11 cellular contexts compared by ENCODE assay signal in the genomic region with DNA sequence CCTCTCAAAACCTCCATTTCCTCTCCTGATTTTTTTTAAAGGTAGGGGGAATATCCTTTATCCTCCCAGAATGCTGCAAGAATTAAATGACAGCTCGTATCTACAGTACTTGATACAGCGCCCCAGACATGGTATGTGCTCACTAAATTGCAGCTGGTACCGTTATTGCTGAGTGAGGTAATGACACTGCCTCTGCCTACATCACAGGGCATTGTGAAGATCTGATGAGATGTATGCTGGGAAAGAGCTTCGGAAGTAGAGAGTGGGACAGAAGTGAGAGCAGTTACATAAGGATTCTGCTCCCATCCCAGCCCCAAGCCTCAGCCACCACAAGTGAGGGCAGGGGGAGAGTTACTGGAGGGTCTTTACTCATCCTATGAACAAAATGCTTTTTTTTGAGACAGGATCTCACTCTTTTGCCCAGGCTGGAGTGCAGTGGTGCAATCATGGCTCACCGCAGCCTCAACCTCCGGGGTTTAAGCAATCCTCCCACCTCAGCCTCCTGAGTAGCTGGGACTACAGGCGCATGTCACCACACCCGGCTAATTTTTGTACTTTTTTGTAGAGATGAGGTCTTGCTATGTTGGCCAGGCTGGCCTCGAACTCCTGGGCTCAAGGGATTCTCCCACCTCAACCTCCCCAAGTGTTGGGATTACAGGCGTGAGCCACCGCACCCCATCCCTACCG. TPM values are rescaled to one million over a fixed set of nuclear protein-coding genes. Genes with fewer than 3 reads are reported as not detected.
A peak's percentile ranks its signal among the peaks of the same experiment; 100 is the strongest.
DNase-seq lines count a peak whose midpoint lies in the region; ATAC-seq lines count a peak whose summit lies in the region.
"Had no signal": no experiment of that assay in that cellular context is flagged by ENCODE, and none has a peak within 500 bp of the region (broad histone marks: within the 10 kb centered on the region; RNA-seq: fewer than 3 reads in every experiment).

No MANE protein-coding gene starts in this region.

- H3K4me1 Mint-ChIP-seq in stimulated activated naive CD8-positive, alpha-beta T cell treated with anti-CD3 and anti-CD28 coated beads, Interleukin-15, Interleukin-2, amounts not matched to agents 100 ng/mL and 50 ng/mL, for 24 hours (ENCODE audit: low read depth), result peaks cover 62% of the 10 kb centered on the region
- H3K4me1 Mint-ChIP-seq in activated T-helper 1 cell treated with anti-CD3 and anti-CD28 coated beads, Interleukin-12 subunit alpha, Interleukin-12 subunit beta, Interleukin-2, Interleukin-4 antibody, amounts not matched to agents 30 ng/mL and 10 ng/mL and 1 ng/mL, durations not matched to agents 14 hours and 24 hours and 36 hours (ENCODE audit: low read depth), result peaks cover 51% of the 10 kb centered on the region
- H3K4me1 Mint-ChIP-seq in immature natural killer cell, result peaks cover 54 to 64% of the 10 kb centered on the region in 2 donors

- peak overlapping the region; percentile 61 for H3K27ac Mint-ChIP-seq in stimulated activated naive CD8-positive, alpha-beta T cell treated with anti-CD3 and anti-CD28 coated beads, Interleukin-15, Interleukin-2, amounts not matched to agents 100 ng/mL and 50 ng/mL, for 24 hours
- H3K27ac Mint-ChIP-seq in activated T-helper 1 cell treated with anti-CD3 and anti-CD28 coated beads, Interleukin-12 subunit alpha, Interleukin-12 subunit beta, Interleukin-2, Interleukin-4 antibody, amounts not matched to agents 30 ng/mL and 10 ng/mL and 1 ng/mL, durations not matched to agents 14 hours and 24 hours and 36 hours, result peak overlapping the region; percentile 86
- H3K27ac Mint-ChIP-seq in immature natural killer cell, result peak overlapping the region in 2 of 6 donors; percentile 53 to 88

- no peak for ATAC-seq in stimulated activated naive CD8-positive, alpha-beta T cell treated with anti-CD3 and anti-CD28 coated beads, Interleukin-15, Interleukin-2, amounts not matched to agents 100 U/mL and 50 U/mL, for 24 hours
- ATAC-seq in HG03457 (IDR thresholded peaks at IDR 0.05; ENCODE audit: unreplicated experiment) (no peak), HG03025 (IDR thresholded peaks at IDR 0.05; ENCODE audit: low FRiP score, unreplicated experiment) (no peak)

- no peaks in the 10 kb centered on the region for H3K27me3 Mint-ChIP-seq in stimulated activated naive CD8-positive, alpha-beta T cell treated with anti-CD3 and anti-CD28 coated beads, Interleukin-15, Interleukin-2, amounts not matched to agents 100 ng/mL and 50 ng/mL, for 24 hours
- H3K27me3 Mint-ChIP-seq in activated T-helper 1 cell treated with anti-CD3 and anti-CD28 coated beads, Interleukin-12 subunit alpha, Interleukin-12 subunit beta, Interleukin-2, Interleukin-4 antibody, amounts not matched to agents 30 ng/mL and 10 ng/mL and 1 ng/mL, durations not matched to agents 14 hours and 24 hours and 36 hours (ENCODE audit: insufficient read depth), result no peaks in the 10 kb centered on the region
- H3K27me3 Mint-ChIP-seq in immature natural killer cell (ENCODE audit: low read depth in 3 of 3), result peaks cover 8 to 17% (median 13%) of the 10 kb centered on the region in 3 donors

- no peaks in the 10 kb centered on the region for H3K9me3 Mint-ChIP-seq in stimulated activated naive CD8-positive, alpha-beta T cell treated with anti-CD3 and anti-CD28 coated beads, Interleukin-15, Interleukin-2, amounts not matched to agents 100 ng/mL and 50 ng/mL, for 24 hours
- no peaks in the 10 kb centered on the region for H3K9me3 Mint-ChIP-seq in activated T-helper 1 cell treated with anti-CD3 and anti-CD28 coated beads, Interleukin-12 subunit alpha, Interleukin-12 subunit beta, Interleukin-2, Interleukin-4 antibody, amounts not matched to agents 30 ng/mL and 10 ng/mL and 1 ng/mL, durations not matched to agents 14 hours and 24 hours and 36 hours
- H3K9me3 Mint-ChIP-seq in immature natural killer cell, result no peaks in the 10 kb centered on the region

- no peak for DNase-seq in stimulated activated naive CD8-positive, alpha-beta T cell treated with anti-CD3 and anti-CD28 coated beads, Interleukin-15, Interleukin-2, amounts not matched to agents 100 U/mL and 50 U/mL, for 24 hours
- DNase-seq in activated T-helper 1 cell treated with anti-CD3 and anti-CD28 coated beads, Interleukin-12 subunit alpha, Interleukin-12 subunit beta, Interleukin-2, Interleukin-4 antibody, amounts not matched to agents 30 ng/mL and 10 ng/mL and 1 ng/mL, durations not matched to agents 14 hours and 24 hours and 36 hours (ENCODE audit: low spot score), result no peak
- DNase-seq in immature natural killer cell (no peak), NCI-H2227 treated with DMSO at 0.1 percent for 48 hours (lab: John Stamatoyannopoulos, UW) (no peak), posterior vena cava (ENCODE audit: low spot score) (no peak)
- DNase-seq: adrenal gland, EL, NCI-H2029 treated with DMSO at 0.1 percent for 48 hours had no signal

- intact Hi-C loops in activated T-helper 1 cell treated with anti-CD3 and anti-CD28 coated beads, Interleukin-12 subunit alpha, Interleukin-12 subunit beta, Interleukin-2, Interleukin-4 antibody, amounts not matched to agents 30 ng/mL and 10 ng/mL and 1 ng/mL, durations not matched to agents 14 hours and 24 hours and 36 hours (cut with micrococcal nuclease), result no loop called here
- intact Hi-C loops in posterior vena cava (cut with DNase I), result no loop called here

- H3K4me3 Mint-ChIP-seq in stimulated activated naive CD8-positive, alpha-beta T cell treated with anti-CD3 and anti-CD28 coated beads, Interleukin-15, Interleukin-2, amounts not matched to agents 100 ng/mL and 50 ng/mL, for 24 hours, result peak overlapping the region; percentile 94
- H3K4me3 Mint-ChIP-seq in activated T-helper 1 cell treated with anti-CD3 and anti-CD28 coated beads, Interleukin-12 subunit alpha, Interleukin-12 subunit beta, Interleukin-2, Interleukin-4 antibody, amounts not matched to agents 30 ng/mL and 10 ng/mL and 1 ng/mL, durations not matched to agents 14 hours and 24 hours and 36 hours, result peak overlapping the region; percentile 95
- H3K4me3 Mint-ChIP-seq in immature natural killer cell, result peak overlapping the region; percentile 81 to 92 (median 89)

- H3K36me3 Mint-ChIP-seq in stimulated activated naive CD8-positive, alpha-beta T cell treated with anti-CD3 and anti-CD28 coated beads, Interleukin-15, Interleukin-2, amounts not matched to agents 100 ng/mL and 50 ng/mL, for 24 hours (ENCODE audit: low read depth), result peaks cover 26% of the 10 kb centered on the region
- peaks cover 14% of the 10 kb centered on the region for H3K36me3 Mint-ChIP-seq in activated T-helper 1 cell treated with anti-CD3 and anti-CD28 coated beads, Interleukin-12 subunit alpha, Interleukin-12 subunit beta, Interleukin-2, Interleukin-4 antibody, amounts not matched to agents 30 ng/mL and 10 ng/mL and 1 ng/mL, durations not matched to agents 14 hours and 24 hours and 36 hours (ENCODE audit: low read depth)
- no peaks in the 10 kb centered on the region for H3K36me3 Mint-ChIP-seq in immature natural killer cell

RNA-seq across cellular contexts. Expression of gene FKRP, which starts 1.7 kb away (rescaled TPM):
- total RNA-seq in activated T-helper 1 cell treated with anti-CD3 and anti-CD28 coated beads, Interleukin-12 subunit alpha, Interleukin-12 subunit beta, Interleukin-2, Interleukin-4 antibody, amounts not matched to agents 30 ng/mL and 10 ng/mL and 1 ng/mL, durations not matched to agents 14 hours and 24 hours and 36 hours, result 25.1 and 26.6 TPM in 2 replicates
- 1 to 10 TPM in 2 of 3 donors, not detected in 1; 2.2 to 5.4 TPM for polyA plus RNA-seq in immature natural killer cell
- 10 to 100 TPM; 15.2 to 18.6 TPM for total RNA-seq in posterior vena cava

RNA-seq across cellular contexts. Expression of gene STRN4, which starts 2.1 kb away (rescaled TPM):
- total RNA-seq in activated T-helper 1 cell treated with anti-CD3 and anti-CD28 coated beads, Interleukin-12 subunit alpha, Interleukin-12 subunit beta, Interleukin-2, Interleukin-4 antibody, amounts not matched to agents 30 ng/mL and 10 ng/mL and 1 ng/mL, durations not matched to agents 14 hours and 24 hours and 36 hours, result 106 and 116 TPM in 2 replicates
- polyA plus RNA-seq in immature natural killer cell, result 10 to 100 TPM in 2 of 3 donors, 1 to 10 TPM in 1; 8.8 to 26.8 (median 10.8) TPM
- total RNA-seq in posterior vena cava, result 10 to 100 TPM; 58.6 to 71.8 TPM

RNA-seq across cellular contexts. Expression of gene PRKD2, which starts 27.2 kb away (rescaled TPM):
- 88.6 and 92.9 TPM in 2 replicates for total RNA-seq in activated T-helper 1 cell treated with anti-CD3 and anti-CD28 coated beads, Interleukin-12 subunit alpha, Interleukin-12 subunit beta, Interleukin-2, Interleukin-4 antibody, amounts not matched to agents 30 ng/mL and 10 ng/mL and 1 ng/mL, durations not matched to agents 14 hours and 24 hours and 36 hours
- 100 to 1,000 TPM in 1 of 3 donors, 10 to 100 TPM in 2; 36.3 to 116 (median 36.3) TPM for polyA plus RNA-seq in immature natural killer cell
- 10 to 100 TPM; 25.5 to 25.6 TPM for total RNA-seq in posterior vena cava

RNA-seq across cellular contexts. Expression of gene SLC1A5, which starts 44.2 kb away (rescaled TPM):
- 264 and 267 TPM in 2 replicates for total RNA-seq in activated T-helper 1 cell treated with anti-CD3 and anti-CD28 coated beads, Interleukin-12 subunit alpha, Interleukin-12 subunit beta, Interleukin-2, Interleukin-4 antibody, amounts not matched to agents 30 ng/mL and 10 ng/mL and 1 ng/mL, durations not matched to agents 14 hours and 24 hours and 36 hours
- polyA plus RNA-seq in immature natural killer cell, result 10 to 100 TPM; 17.4 to 37.7 (median 32.6) TPM
- total RNA-seq in posterior vena cava, result 10 to 100 TPM; 56.6 to 95.5 TPM
